ENCODE assay signal across 11 cellular contexts in the genomic region with DNA sequence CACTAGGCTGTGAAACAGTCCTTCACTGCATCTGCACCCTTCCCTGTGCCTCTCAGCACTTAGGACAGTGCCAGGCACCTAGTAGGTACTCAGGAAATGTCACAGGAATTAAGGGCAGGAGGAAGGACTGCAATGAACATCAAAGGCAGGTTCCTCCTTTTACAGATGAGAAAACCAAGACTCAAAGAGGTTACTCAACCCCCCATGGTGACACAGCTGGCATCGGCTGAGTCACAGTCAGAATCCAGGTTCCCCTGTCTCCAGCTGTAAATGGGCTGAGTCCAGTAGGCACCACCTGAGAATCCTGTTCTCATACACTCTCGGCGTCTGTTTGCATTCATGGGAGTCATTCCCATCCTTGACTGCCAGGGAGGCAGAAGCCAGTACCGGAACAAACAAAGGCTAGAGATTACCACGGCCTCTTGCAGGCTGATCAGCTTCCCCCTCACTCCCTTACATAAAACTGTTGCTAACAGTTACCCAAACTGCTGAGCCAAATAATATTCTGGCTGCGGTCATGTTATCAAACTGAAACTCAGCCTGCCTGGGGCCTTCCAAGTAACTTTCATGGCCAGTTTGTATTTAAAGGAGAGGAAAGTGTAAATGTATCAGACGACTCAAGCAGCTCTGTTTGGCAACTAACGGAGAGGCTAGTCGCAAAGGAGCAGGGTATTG.
DNase-seq lines count a peak whose midpoint lies in the region; ATAC-seq and TF ChIP-seq lines count a peak whose summit lies in the region.
"Had no signal": no experiment of that assay in that cellular context is flagged by ENCODE, and none has a peak within 500 bp of the region (broad histone marks: within the 10 kb centered on the region; RNA-seq: fewer than 3 reads in every experiment).

No MANE protein-coding gene starts in this region.

- H2BK12ac ChIP-seq in trophoblast cell (ENCODE audit: low read length) = no peak overlapping the region

- H3K79me1 ChIP-seq in trophoblast cell (ENCODE audit: low read length) = no peaks in the 10 kb centered on the region

- no peak overlapping the region for H4K91ac ChIP-seq in trophoblast cell (ENCODE audit: low read depth, low read length)

- no peak overlapping the region for H3K23ac ChIP-seq in trophoblast cell (ENCODE audit: low read length)

- H3K4me2 ChIP-seq in trophoblast cell (ENCODE audit: low read length) = no peak overlapping the region

- CTCF ChIA-PET in HEK293 (lab: Yijun Ruan, JAX) = interaction anchor here (0.6 kb wide), 2 partner anchors 25 to 39 kb away, joined by 3 read pairs; no protein-coding TSS in a partner anchor

- H3K4ac ChIP-seq in trophoblast cell (ENCODE audit: low read depth, low read length) = no peak overlapping the region

- no peaks in the 10 kb centered on the region for H3K36me3 ChIP-seq in HEK293 (ENCODE audit: control insufficient read depth in 2 of 2, insufficient read depth in 1 of 2, low read length in 2 of 2)
- peaks cover 3 to 8% of the 10 kb centered on the region in 2 experiments for H3K36me3 ChIP-seq in trophoblast cell (ENCODE audit: control insufficient read depth in 1 of 2, insufficient read depth in 2 of 2, low read length in 2 of 2)

- H4K12ac ChIP-seq in trophoblast cell (ENCODE audit: low read depth, low read length) = no peak overlapping the region

- TF ChIP-seq CTCF in HEK293 (tag by site-specific recombination; IDR thresholded peaks at IDR 0.05) (no peak), fibroblast of villous mesenchyme (IDR thresholded peaks at IDR 0.05; ENCODE audit: insufficient read depth, low read depth, low read length) (no peak)

- DNase-seq in SHP77 treated with DMSO at 0.1 percent for 48 hours (lab: John Stamatoyannopoulos, UW) (peak; percentile 53), fibroblast of villous mesenchyme (ENCODE audit: low read depth) (peak; percentile 43), trophoblast cell (peak; percentile 51 to 63), NAMALWA (ENCODE audit: low spot score) (no peak), NOMO-1 treated with dmso at 0.1 percent for 144 hours (lab: John Stamatoyannopoulos, UW; ENCODE audit: unreplicated experiment) (no peak)
- DNase-seq in activated T-cell treated with anti-CD3 and anti-CD28 coated beads, Interleukin-2, amount 50 U/mL, for 1 hour = no peak
- DNase-seq: activated CD4-positive, alpha-beta memory T cell treated with anti-CD3 and anti-CD28 coated beads for 36 hours; COR-L47; HFFc6 had no signal

- H2BK120ac ChIP-seq in trophoblast cell (ENCODE audit: insufficient read depth, low read length, poor library complexity) = no peak overlapping the region

- no peaks in the 10 kb centered on the region for H3K79me2 ChIP-seq in trophoblast cell (ENCODE audit: control insufficient read depth, insufficient read depth, low read length, poor library complexity)

- no peak overlapping the region for H3K9ac ChIP-seq in trophoblast cell (ENCODE audit: low read length)

- no peak overlapping the region for H2AK5ac ChIP-seq in trophoblast cell (ENCODE audit: low read length)

- H3K18ac ChIP-seq in trophoblast cell (ENCODE audit: low read length) = no peak overlapping the region

- H3K9me3 ChIP-seq in HEK293 (ENCODE audit: control insufficient read depth, insufficient read depth, low read depth, low read length) (no peaks in the 10 kb centered on the region), trophoblast cell (ENCODE audit: insufficient read depth, low read depth, low read length) (no peaks in the 10 kb centered on the region)

- no peak overlapping the region for H4K8ac ChIP-seq in trophoblast cell (ENCODE audit: low read depth, low read length)

- H3K4me1 ChIP-seq in HEK293 (ENCODE audit: control insufficient read depth, insufficient read depth, low read length) (no peaks in the 10 kb centered on the region), trophoblast cell (ENCODE audit: control insufficient read depth in 1 of 2, insufficient read depth in 2 of 2, low read length in 2 of 2) (no peaks in the 10 kb centered on the region)

- no peak overlapping the region for H2AFZ ChIP-seq in trophoblast cell (ENCODE audit: insufficient read depth, low read length, poor library complexity)

- H3K4me3 ChIP-seq in HEK293 (ENCODE audit: low read depth, low read length) = no peak overlapping the region
- H3K4me3 ChIP-seq in fibroblast of villous mesenchyme (ENCODE audit: low read depth, low read length) = no peak overlapping the region
- no peak overlapping the region for H3K4me3 ChIP-seq in trophoblast cell (ENCODE audit: low read depth, low read length)

- POLR2A ChIA-PET in HEK293 (lab: Yijun Ruan, JAX) = no interaction called here

- no peak overlapping the region for H3K27ac ChIP-seq in HEK293 (ENCODE audit: extremely low read depth, low read depth, low read length)
- no peak overlapping the region for H3K27ac ChIP-seq in trophoblast cell (ENCODE audit: low read depth, low read length)

- ATAC-seq in HG02798 (IDR thresholded peaks at IDR 0.05; ENCODE audit: poor library complexity, unreplicated experiment) = no peak

- no CpG with 5 or more reads among the region's 9 CpGs for WGBS in trophoblast cell (ENCODE audit: extremely low coverage, insufficient coverage, insufficient read length)

- no peak overlapping the region for H2BK5ac ChIP-seq in trophoblast cell (ENCODE audit: low read depth, low read length, poor library complexity)

- no peak overlapping the region for H3K14ac ChIP-seq in trophoblast cell (ENCODE audit: low read length)

- H3K27me3 ChIP-seq in trophoblast cell (ENCODE audit: insufficient read depth, low read length) = no peaks in the 10 kb centered on the region

TF ChIP-seq in HEK293, 187 proteins besides CTCF, POLR2A, EP300 and RAD21:
- TF ChIP-seq ZNF138 (tag by site-specific recombination; IDR thresholded peaks at IDR 0.05; ENCODE audit: borderline replicate concordance) (no peak), ZNF302 (tag by site-specific recombination; IDR thresholded peaks at IDR 0.05; ENCODE audit: low read depth) (no peak), GLI4 (tag by site-specific recombination; IDR thresholded peaks at IDR 0.05) (no peak), GLIS1 (tag by site-specific recombination; IDR thresholded peaks at IDR 0.05) (peak; percentile 9; the same call in 1 of the 2 replicates), ZNF423 (tag by site-specific recombination; IDR thresholded peaks at IDR 0.05) (no peak), ZNF366 (tag by site-specific recombination; conservative IDR thresholded peaks at IDR 0.05) (no peak), ZNF157 (tag by site-specific recombination; IDR thresholded peaks at IDR 0.05) (no peak), ZIC2 (tag by site-specific recombination; IDR thresholded peaks at IDR 0.05) (peak; percentile 44), ZNF335 (tag by site-specific recombination; conservative IDR thresholded peaks at IDR 0.05) (no peak)
- TF ChIP-seq, protein P1, sequence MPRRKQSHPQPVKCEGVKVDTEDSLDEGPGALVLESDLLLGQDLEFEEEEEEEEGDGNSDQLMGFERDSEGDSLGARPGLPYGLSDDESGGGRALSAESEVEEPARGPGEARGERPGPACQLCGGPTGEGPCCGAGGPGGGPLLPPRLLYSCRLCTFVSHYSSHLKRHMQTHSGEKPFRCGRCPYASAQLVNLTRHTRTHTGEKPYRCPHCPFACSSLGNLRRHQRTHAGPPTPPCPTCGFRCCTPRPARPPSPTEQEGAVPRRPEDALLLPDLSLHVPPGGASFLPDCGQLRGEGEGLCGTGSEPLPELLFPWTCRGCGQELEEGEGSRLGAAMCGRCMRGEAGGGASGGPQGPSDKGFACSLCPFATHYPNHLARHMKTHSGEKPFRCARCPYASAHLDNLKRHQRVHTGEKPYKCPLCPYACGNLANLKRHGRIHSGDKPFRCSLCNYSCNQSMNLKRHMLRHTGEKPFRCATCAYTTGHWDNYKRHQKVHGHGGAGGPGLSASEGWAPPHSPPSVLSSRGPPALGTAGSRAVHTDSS (tag by site-specific recombination; IDR thresholded peaks at IDR 0.05) = no peak

Comparison
In these comparisons a context has a peak if more than half of its experiments do, and no peak if none do; other contexts are left out.
1. DNase-seq: peak in SHP77 treated with DMSO at 0.1 percent for 48 hours (single experiment), fibroblast of villous mesenchyme (single experiment) and trophoblast cell (2 of 2); none in activated T-cell treated with anti-CD3 and anti-CD28 coated beads, Interleukin-2, amount 50 U/mL, for 1 hour (single experiment), NAMALWA (single experiment) and NOMO-1 treated with dmso at 0.1 percent for 144 hours (single experiment).